Comparison of ENCODE assay signal across 10 cellular contexts in genomic region chr1:10212476-10212875, GRCh38. TPM values are rescaled to one million over a fixed set of nuclear protein-coding genes. Genes with fewer than 3 reads are reported as not detected.
A peak's percentile ranks its signal among the peaks of the same experiment; 100 is the strongest.
DNase-seq lines count a peak whose midpoint lies in the region; ATAC-seq and TF ChIP-seq lines count a peak whose summit lies in the region.
"Had no signal": no experiment of that assay in that cellular context is flagged by ENCODE, and none has a peak within 500 bp of the region (broad histone marks: within the 10 kb centered on the region; RNA-seq: fewer than 3 reads in every experiment).

No MANE protein-coding gene starts in this region.

- H3K27me3 Mint-ChIP-seq in activated CD4-positive, alpha-beta T cell treated with anti-CD3 and anti-CD28 coated beads, Interleukin-2, amount 10 ng/mL, durations not matched to agents 24 days and 14 days, result peaks cover 5% of the 10 kb centered on the region

- DNase-seq in activated CD4-positive, alpha-beta T cell treated with anti-CD3 and anti-CD28 coated beads, Interleukin-2, amount 10 ng/mL, durations not matched to agents 24 days and 14 days, result no peak
- no peak for DNase-seq in activated CD4-positive, alpha-beta T cell treated with anti-CD3 and anti-CD28 coated beads, Interleukin-2, amount 50 U/mL, for 1 hour
- DNase-seq in ascending aorta (ENCODE audit: low spot score in 2 of 2), result no peak
- no peak for DNase-seq in left lung
- no peak for DNase-seq in substantia nigra (lab: John Stamatoyannopoulos, UW)
- DNase-seq in NCI-H2196 treated with DMSO at 0.1 percent for 48 hours (lab: John Stamatoyannopoulos, UW; ENCODE audit: unreplicated experiment), result no peak
- no peak for DNase-seq in retina
- no peak for DNase-seq in DMS 273 treated with DMSO at 0.1 percent for 48 hours (lab: John Stamatoyannopoulos, UW)
- DNase-seq: AML-193, occipital lobe had no signal

- peaks cover 42% of the 10 kb centered on the region for H3K4me1 Mint-ChIP-seq in activated CD4-positive, alpha-beta T cell treated with anti-CD3 and anti-CD28 coated beads, Interleukin-2, amount 10 ng/mL, durations not matched to agents 24 days and 14 days

- no peak for TF ChIP-seq CTCF in ascending aorta (IDR thresholded peaks at IDR 0.05)
- TF ChIP-seq CTCF in left lung (IDR thresholded peaks at IDR 0.05), result no peak

- H3K9me3 ChIP-seq in ascending aorta (no peaks in the 10 kb centered on the region), left lung (no peaks in the 10 kb centered on the region)

- peak overlapping the region; percentile 99 to 100 for H3K27ac ChIP-seq in ascending aorta
- H3K27ac ChIP-seq in left lung, result peak overlapping the region; percentile 99
- H3K27ac ChIP-seq in substantia nigra (ENCODE audit: low read depth, low read length, poor library complexity, severe bottlenecking), result peak overlapping the region; percentile 99

- H3K4me3 ChIP-seq in ascending aorta, result peak overlapping the region; percentile 93 to 99
- peak overlapping the region in 1 of 2 donors; percentile 81 for H3K4me3 ChIP-seq in left lung

- H3K4me3 Mint-ChIP-seq in activated CD4-positive, alpha-beta T cell treated with anti-CD3 and anti-CD28 coated beads, Interleukin-2, amount 10 ng/mL, durations not matched to agents 24 days and 14 days, result peak overlapping the region; percentile 85

- H3K27ac Mint-ChIP-seq in activated CD4-positive, alpha-beta T cell treated with anti-CD3 and anti-CD28 coated beads, Interleukin-2, amount 10 ng/mL, durations not matched to agents 24 days and 14 days, result peak overlapping the region; percentile 54

- H3K36me3 ChIP-seq in ascending aorta (no peaks in the 10 kb centered on the region), left lung (no peaks in the 10 kb centered on the region)

- ATAC-seq in left lung, result no peak

- intact Hi-C loops in activated CD4-positive, alpha-beta T cell treated with anti-CD3 and anti-CD28 coated beads, Interleukin-2, amount 10 ng/mL, durations not matched to agents 24 days and 14 days (cut with micrococcal nuclease), result loop anchor here (10.0 kb wide), 1 partner anchor 282 kb away; no protein-coding TSS in a partner anchor
- intact Hi-C loops in ascending aorta (cut with DNase I), result loop anchor here (5.0 kb wide), 4 partner anchors 40 to 125 kb away; no protein-coding TSS in a partner anchor
- intact Hi-C loops in left lung (cut with DNase I), result no loop called here

- no peaks in the 10 kb centered on the region for H3K36me3 Mint-ChIP-seq in activated CD4-positive, alpha-beta T cell treated with anti-CD3 and anti-CD28 coated beads, Interleukin-2, amount 10 ng/mL, durations not matched to agents 24 days and 14 days (ENCODE audit: low read depth)

- H3K9me3 Mint-ChIP-seq in activated CD4-positive, alpha-beta T cell treated with anti-CD3 and anti-CD28 coated beads, Interleukin-2, amount 10 ng/mL, durations not matched to agents 24 days and 14 days, result no peaks in the 10 kb centered on the region

- H3K4me1 ChIP-seq in ascending aorta (peaks cover 0 to 41% of the 10 kb centered on the region in 2 donors), left lung (peaks cover 30 to 67% of the 10 kb centered on the region in 2 donors)

- H3K27me3 ChIP-seq in ascending aorta (no peaks in the 10 kb centered on the region), left lung (no peaks in the 10 kb centered on the region)

RNA-seq across cellular contexts. Expression of gene KIF1B, which starts 2.1 kb away (rescaled TPM):
- 17.8 and 19.3 TPM in 2 replicates for total RNA-seq in activated CD4-positive, alpha-beta T cell treated with anti-CD3 and anti-CD28 coated beads, Interleukin-2, amount 10 ng/mL, durations not matched to agents 24 days and 14 days
- 13.4 TPM for total RNA-seq in ascending aorta
- total RNA-seq in left lung, result 10 to 100 TPM; 45.0 to 46.7 TPM

Comparison
In these comparisons a context has a peak if more than half of its experiments do, and no peak if none do; other contexts are left out.
1. intact Hi-C loops: an anchor here in activated CD4-positive, alpha-beta T cell treated with anti-CD3 and anti-CD28 coated beads, Interleukin-2, amount 10 ng/mL, durations not matched to agents 24 days and 14 days (10.0 kb wide) and ascending aorta (5.0 kb wide); none called in left lung.